ENCODE assay signal across 2 cellular contexts in the genomic region with DNA sequence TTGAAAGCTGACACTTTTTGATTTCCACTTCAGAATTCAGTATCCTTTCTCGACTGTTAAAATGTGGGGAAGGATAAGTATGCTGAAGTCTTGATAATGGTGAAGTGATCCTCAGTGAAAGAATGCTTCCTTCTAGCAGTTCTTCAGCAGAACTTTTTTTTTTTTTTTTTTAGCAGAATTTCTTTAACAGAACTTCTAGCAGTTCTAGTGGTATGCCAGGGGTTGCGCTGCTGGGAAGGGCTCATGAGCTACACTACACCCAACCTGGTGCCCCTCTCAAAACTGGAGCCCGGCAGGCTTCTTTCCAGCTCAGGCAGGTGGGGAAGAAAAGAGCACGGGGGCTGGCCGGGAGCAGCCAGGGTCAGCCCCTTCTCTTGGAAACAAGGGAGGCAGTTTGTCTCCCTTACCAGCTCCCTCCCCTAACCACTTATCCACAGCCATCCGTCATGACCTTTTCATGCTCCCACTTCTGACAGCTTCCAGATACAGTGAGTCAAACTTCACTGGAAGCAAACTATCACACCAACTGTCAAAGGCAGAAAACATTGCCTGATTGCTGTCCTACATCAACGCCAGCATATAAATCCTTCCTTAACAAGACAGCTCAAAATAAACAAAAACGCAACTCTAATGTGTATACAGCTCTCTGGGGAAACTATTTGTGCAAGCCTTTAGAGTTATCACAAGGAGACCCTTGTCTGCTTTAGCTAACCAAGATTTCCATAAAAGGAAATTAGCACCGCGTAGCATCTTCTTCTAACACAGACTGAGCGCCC.
A peak's percentile ranks its signal among the peaks of the same experiment; 100 is the strongest.
TF ChIP-seq lines count a peak whose summit lies in the region.

No MANE protein-coding gene starts in this region.

TF ChIP-seq in GM23338, 12 proteins besides CTCF, POLR2A, EP300 and RAD21 (continued from another document):
- TF ChIP-seq, protein P1, sequence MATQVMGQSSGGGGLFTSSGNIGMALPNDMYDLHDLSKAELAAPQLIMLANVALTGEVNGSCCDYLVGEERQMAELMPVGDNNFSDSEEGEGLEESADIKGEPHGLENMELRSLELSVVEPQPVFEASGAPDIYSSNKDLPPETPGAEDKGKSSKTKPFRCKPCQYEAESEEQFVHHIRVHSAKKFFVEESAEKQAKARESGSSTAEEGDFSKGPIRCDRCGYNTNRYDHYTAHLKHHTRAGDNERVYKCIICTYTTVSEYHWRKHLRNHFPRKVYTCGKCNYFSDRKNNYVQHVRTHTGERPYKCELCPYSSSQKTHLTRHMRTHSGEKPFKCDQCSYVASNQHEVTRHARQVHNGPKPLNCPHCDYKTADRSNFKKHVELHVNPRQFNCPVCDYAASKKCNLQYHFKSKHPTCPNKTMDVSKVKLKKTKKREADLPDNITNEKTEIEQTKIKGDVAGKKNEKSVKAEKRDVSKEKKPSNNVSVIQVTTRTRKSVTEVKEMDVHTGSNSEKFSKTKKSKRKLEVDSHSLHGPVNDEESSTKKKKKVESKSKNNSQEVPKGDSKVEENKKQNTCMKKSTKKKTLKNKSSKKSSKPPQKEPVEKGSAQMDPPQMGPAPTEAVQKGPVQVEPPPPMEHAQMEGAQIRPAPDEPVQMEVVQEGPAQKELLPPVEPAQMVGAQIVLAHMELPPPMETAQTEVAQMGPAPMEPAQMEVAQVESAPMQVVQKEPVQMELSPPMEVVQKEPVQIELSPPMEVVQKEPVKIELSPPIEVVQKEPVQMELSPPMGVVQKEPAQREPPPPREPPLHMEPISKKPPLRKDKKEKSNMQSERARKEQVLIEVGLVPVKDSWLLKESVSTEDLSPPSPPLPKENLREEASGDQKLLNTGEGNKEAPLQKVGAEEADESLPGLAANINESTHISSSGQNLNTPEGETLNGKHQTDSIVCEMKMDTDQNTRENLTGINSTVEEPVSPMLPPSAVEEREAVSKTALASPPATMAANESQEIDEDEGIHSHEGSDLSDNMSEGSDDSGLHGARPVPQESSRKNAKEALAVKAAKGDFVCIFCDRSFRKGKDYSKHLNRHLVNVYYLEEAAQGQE (IDR thresholded peaks at IDR 0.05; ENCODE audit: unreplicated experiment), result no peak
- no peak for TF ChIP-seq ZNF114 (CRISPR knock-in tag; IDR thresholded peaks at IDR 0.05)
- TF ChIP-seq, protein P2, sequence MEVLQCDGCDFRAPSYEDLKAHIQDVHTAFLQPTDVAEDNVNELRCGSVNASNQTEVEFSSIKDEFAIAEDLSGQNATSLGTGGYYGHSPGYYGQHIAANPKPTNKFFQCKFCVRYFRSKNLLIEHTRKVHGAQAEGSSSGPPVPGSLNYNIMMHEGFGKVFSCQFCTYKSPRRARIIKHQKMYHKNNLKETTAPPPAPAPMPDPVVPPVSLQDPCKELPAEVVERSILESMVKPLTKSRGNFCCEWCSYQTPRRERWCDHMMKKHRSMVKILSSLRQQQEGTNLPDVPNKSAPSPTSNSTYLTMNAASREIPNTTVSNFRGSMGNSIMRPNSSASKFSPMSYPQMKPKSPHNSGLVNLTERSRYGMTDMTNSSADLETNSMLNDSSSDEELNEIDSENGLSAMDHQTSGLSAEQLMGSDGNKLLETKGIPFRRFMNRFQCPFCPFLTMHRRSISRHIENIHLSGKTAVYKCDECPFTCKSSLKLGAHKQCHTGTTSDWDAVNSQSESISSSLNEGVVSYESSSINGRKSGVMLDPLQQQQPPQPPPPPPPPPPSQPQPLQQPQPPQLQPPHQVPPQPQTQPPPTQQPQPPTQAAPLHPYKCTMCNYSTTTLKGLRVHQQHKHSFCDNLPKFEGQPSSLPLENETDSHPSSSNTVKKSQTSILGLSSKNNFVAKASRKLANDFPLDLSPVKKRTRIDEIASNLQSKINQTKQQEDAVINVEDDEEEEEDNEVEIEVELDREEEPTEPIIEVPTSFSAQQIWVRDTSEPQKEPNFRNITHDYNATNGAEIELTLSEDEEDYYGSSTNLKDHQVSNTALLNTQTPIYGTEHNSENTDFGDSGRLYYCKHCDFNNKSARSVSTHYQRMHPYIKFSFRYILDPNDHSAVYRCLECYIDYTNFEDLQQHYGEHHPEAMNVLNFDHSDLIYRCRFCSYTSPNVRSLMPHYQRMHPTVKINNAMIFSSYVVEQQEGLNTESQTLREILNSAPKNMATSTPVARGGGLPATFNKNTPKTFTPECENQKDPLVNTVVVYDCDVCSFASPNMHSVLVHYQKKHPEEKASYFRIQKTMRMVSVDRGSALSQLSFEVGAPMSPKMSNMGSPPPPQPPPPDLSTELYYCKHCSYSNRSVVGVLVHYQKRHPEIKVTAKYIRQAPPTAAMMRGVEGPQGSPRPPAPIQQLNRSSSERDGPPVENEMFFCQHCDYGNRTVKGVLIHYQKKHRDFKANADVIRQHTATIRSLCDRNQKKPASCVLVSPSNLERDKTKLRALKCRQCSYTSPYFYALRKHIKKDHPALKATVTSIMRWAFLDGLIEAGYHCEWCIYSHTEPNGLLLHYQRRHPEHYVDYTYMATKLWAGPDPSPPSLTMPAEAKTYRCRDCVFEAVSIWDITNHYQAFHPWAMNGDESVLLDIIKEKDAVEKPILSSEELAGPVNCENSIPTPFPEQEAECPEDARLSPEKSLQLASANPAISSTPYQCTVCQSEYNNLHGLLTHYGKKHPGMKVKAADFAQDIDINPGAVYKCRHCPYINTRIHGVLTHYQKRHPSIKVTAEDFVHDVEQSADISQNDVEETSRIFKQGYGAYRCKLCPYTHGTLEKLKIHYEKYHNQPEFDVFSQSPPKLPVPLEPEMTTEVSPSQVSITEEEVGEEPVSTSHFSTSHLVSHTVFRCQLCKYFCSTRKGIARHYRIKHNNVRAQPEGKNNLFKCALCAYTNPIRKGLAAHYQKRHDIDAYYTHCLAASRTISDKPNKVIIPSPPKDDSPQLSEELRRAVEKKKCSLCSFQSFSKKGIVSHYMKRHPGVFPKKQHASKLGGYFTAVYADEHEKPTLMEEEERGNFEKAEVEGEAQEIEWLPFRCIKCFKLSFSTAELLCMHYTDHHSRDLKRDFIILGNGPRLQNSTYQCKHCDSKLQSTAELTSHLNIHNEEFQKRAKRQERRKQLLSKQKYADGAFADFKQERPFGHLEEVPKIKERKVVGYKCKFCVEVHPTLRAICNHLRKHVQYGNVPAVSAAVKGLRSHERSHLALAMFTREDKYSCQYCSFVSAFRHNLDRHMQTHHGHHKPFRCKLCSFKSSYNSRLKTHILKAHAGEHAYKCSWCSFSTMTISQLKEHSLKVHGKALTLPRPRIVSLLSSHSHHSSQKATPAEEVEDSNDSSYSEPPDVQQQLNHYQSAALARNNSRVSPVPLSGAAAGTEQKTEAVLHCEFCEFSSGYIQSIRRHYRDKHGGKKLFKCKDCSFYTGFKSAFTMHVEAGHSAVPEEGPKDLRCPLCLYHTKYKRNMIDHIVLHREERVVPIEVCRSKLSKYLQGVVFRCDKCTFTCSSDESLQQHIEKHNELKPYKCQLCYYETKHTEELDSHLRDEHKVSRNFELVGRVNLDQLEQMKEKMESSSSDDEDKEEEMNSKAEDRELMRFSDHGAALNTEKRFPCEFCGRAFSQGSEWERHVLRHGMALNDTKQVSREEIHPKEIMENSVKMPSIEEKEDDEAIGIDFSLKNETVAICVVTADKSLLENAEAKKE (CRISPR knock-in tag; IDR thresholded peaks at IDR 0.05), result no peak
- TF ChIP-seq EZH2phosphoT487 (IDR thresholded peaks at IDR 0.05; ENCODE audit: unreplicated experiment), result no peak
- TF ChIP-seq CREB1 (CRISPR knock-in tag; IDR thresholded peaks at IDR 0.05; ENCODE audit: low read depth), result no peak
- TF ChIP-seq ZNF331 (CRISPR knock-in tag; IDR thresholded peaks at IDR 0.05; ENCODE audit: low read depth), result no peak
- no peak for TF ChIP-seq JUNB (IDR thresholded peaks at IDR 0.05; ENCODE audit: unreplicated experiment)
TF ChIP-seq in GM23338: peak in this region for 0.

TF ChIP-seq in SK-N-SH treated with all-trans-retinoic acid at 6 μM for 48 hours, 23 proteins besides CTCF, POLR2A, EP300 and RAD21 (continued from another document):
- TF ChIP-seq, protein P3, sequence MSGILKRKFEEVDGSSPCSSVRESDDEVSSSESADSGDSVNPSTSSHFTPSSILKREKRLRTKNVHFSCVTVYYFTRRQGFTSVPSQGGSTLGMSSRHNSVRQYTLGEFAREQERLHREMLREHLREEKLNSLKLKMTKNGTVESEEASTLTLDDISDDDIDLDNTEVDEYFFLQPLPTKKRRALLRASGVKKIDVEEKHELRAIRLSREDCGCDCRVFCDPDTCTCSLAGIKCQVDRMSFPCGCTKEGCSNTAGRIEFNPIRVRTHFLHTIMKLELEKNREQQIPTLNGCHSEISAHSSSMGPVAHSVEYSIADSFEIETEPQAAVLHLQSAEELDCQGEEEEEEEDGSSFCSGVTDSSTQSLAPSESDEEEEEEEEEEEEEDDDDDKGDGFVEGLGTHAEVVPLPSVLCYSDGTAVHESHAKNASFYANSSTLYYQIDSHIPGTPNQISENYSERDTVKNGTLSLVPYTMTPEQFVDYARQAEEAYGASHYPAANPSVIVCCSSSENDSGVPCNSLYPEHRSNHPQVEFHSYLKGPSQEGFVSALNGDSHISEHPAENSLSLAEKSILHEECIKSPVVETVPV (CRISPR knock-in tag; IDR thresholded peaks at IDR 0.05), result peak; percentile 75; the same call in 1 of the 2 replicates
- peak; percentile 92 for TF ChIP-seq ZC3H10 (CRISPR knock-in tag; IDR thresholded peaks at IDR 0.05)
- TF ChIP-seq, protein P4, sequence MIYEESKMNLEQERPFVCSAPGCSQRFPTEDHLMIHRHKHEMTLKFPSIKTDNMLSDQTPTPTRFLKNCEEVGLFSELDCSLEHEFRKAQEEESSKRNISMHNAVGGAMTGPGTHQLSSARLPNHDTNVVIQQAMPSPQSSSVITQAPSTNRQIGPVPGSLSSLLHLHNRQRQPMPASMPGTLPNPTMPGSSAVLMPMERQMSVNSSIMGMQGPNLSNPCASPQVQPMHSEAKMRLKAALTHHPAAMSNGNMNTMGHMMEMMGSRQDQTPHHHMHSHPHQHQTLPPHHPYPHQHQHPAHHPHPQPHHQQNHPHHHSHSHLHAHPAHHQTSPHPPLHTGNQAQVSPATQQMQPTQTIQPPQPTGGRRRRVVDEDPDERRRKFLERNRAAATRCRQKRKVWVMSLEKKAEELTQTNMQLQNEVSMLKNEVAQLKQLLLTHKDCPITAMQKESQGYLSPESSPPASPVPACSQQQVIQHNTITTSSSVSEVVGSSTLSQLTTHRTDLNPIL (CRISPR knock-in tag; IDR thresholded peaks at IDR 0.05; ENCODE audit: low read depth), result 0 out of 2 replicates have a peak, but pooled peaks have one; percentile 32
- no peak for TF ChIP-seq ESRRG (CRISPR knock-in tag; IDR thresholded peaks at IDR 0.05)
- TF ChIP-seq TOX (CRISPR knock-in tag; IDR thresholded peaks at IDR 0.05; ENCODE audit: borderline replicate concordance), result peak; percentile 96
